15 cellular contexts compared by ENCODE assay signal in genomic region chr22:31295413-31295812, GRCh38. TPM values are rescaled to one million over a fixed set of nuclear protein-coding genes. Genes with fewer than 3 reads are reported as not detected.
DNase-seq lines count a peak whose midpoint lies in the region; ATAC-seq and TF ChIP-seq lines count a peak whose summit lies in the region.
"Had no signal": no experiment of that assay in that cellular context is flagged by ENCODE, and none has a peak within 500 bp of the region (broad histone marks: within the 10 kb centered on the region; RNA-seq: fewer than 3 reads in every experiment).

No MANE protein-coding gene starts in this region.

- H3K4me3 Mint-ChIP-seq in progenitor cell of endocrine pancreas (ENCODE audit: low read depth) = no peak overlapping the region
- H3K4me3 Mint-ChIP-seq: endodermal cell; stimulated activated naive B cell treated with anti-CD40 and anti-IgM and Interleukin-4, amounts not matched to agents 10 μg/mL and 1 μg/mL and 100 μg/mL, for 72 hours had no signal

- H3K23ac ChIP-seq in mesenchymal stem cell (ENCODE audit: low read length in 2 of 2) = no peak overlapping the region

- H3K27ac ChIP-seq in left ventricle myocardium inferior (replicated peaks) (peak overlapping the region; percentile 72), mesenchymal stem cell (ENCODE audit: low read length, poor library complexity, severe bottlenecking) (no peak overlapping the region), upper lobe of right lung (peak overlapping the region; percentile 72)
- H3K27ac ChIP-seq: C4-2B, VCaP had no signal

- H3K18ac ChIP-seq in mesenchymal stem cell (ENCODE audit: low read depth in 1 of 2, low read length in 2 of 2) = no peak overlapping the region

- no peak overlapping the region for H2BK15ac ChIP-seq in mesenchymal stem cell (ENCODE audit: low read depth, poor library complexity, severe bottlenecking)

- no peak overlapping the region for H3K27ac Mint-ChIP-seq in progenitor cell of endocrine pancreas
- H3K27ac Mint-ChIP-seq: endodermal cell; stimulated activated naive B cell treated with anti-CD40 and anti-IgM and Interleukin-4, amounts not matched to agents 10 μg/mL and 1 μg/mL and 100 μg/mL, for 72 hours had no signal

- DNase-seq in left ventricle myocardium inferior (no peak), left ventricle myocardium superior (no peak), adipocyte (ENCODE audit: low read depth) (no peak), mesenchymal stem cell (no peak), upper lobe of right lung (no peak), progenitor cell of endocrine pancreas (ENCODE audit: low spot score, unreplicated experiment) (no peak), NCI-H774 (lab: John Stamatoyannopoulos, UW) (no peak), ecto neural progenitor cell (ENCODE audit: low spot score) (no peak)
- DNase-seq: activated gamma-delta T cell; endodermal cell; NCI-H2171 treated with DMSO at 0.1 percent for 48 hours; stimulated activated naive B cell treated with anti-CD40 and anti-IgM and Interleukin-4, amounts not matched to agents 10 μg/mL and 1 μg/mL and 100 μg/mL, for 72 hours had no signal

- no peak overlapping the region for H2BK12ac ChIP-seq in mesenchymal stem cell (ENCODE audit: low read length in 2 of 2)

- intact Hi-C loops in left ventricle myocardium inferior (cut with micrococcal nuclease) = no loop called here
- intact Hi-C loops in left ventricle myocardium superior (cut with micrococcal nuclease) = no loop called here
- intact Hi-C loops in upper lobe of right lung (cut with DNase I) = no loop called here

- WGBS in mesenchymal stem cell = 94% methylated on average over 3 of the region's 3 CpGs

- no peak overlapping the region for H3K4ac ChIP-seq in mesenchymal stem cell (ENCODE audit: low read depth in 1 of 2, low read length in 2 of 2)

- TF ChIP-seq CTCF in left ventricle myocardium inferior (IDR thresholded peaks at IDR 0.05; ENCODE audit: borderline replicate concordance) (no peak), upper lobe of right lung (IDR thresholded peaks at IDR 0.05) (no peak), progenitor cell of endocrine pancreas (IDR thresholded peaks at IDR 0.05; ENCODE audit: unreplicated experiment) (no peak)

- H3K27me3 ChIP-seq in left ventricle myocardium inferior (ENCODE audit: low read depth) (no peaks in the 10 kb centered on the region), adipocyte (replicated peaks; ENCODE audit: control insufficient read depth, insufficient read depth, low read length) (no peaks in the 10 kb centered on the region), mesenchymal stem cell (ENCODE audit: control insufficient read depth in 1 of 2, insufficient read depth in 1 of 2, low read length in 2 of 2) (no peaks in the 10 kb centered on the region), upper lobe of right lung (no peaks in the 10 kb centered on the region)

- no peaks in the 10 kb centered on the region for H3K79me1 ChIP-seq in mesenchymal stem cell (replicated peaks; ENCODE audit: low read length, poor library complexity, severe bottlenecking)

- no peaks in the 10 kb centered on the region for H3K9me3 ChIP-seq in left ventricle myocardium inferior (replicated peaks)
- H3K9me3 ChIP-seq in adipocyte (ENCODE audit: control insufficient read depth, low read length) = no peaks in the 10 kb centered on the region
- H3K9me3 ChIP-seq in mesenchymal stem cell (ENCODE audit: control insufficient read depth, low read length) = no peaks in the 10 kb centered on the region
- no peaks in the 10 kb centered on the region for H3K9me3 ChIP-seq in upper lobe of right lung

- H3K9me3 Mint-ChIP-seq in progenitor cell of endocrine pancreas (ENCODE audit: low read depth) = no peaks in the 10 kb centered on the region
- H3K9me3 Mint-ChIP-seq: endodermal cell; natural killer cell treated with Interleukin-12 subunit alpha and Interleukin-12 subunit beta and Interleukin-15 and Interleukin-18, amount 100 ng/mL, for 72 hours; stimulated activated naive B cell treated with anti-CD40 and anti-IgM and Interleukin-4, amounts not matched to agents 10 μg/mL and 1 μg/mL and 100 μg/mL, for 72 hours had no signal

- H2AK5ac ChIP-seq in mesenchymal stem cell (ENCODE audit: low read length, severe bottlenecking) = no peak overlapping the region

- H2AFZ ChIP-seq in mesenchymal stem cell (ENCODE audit: low read depth, low read length) = no peak overlapping the region

- peaks cover 20% of the 10 kb centered on the region for H3K4me1 Mint-ChIP-seq in progenitor cell of endocrine pancreas (ENCODE audit: low read depth)

- no peak overlapping the region for H4K8ac ChIP-seq in mesenchymal stem cell (ENCODE audit: low read length)

- peak overlapping the region; percentile 78 for H3K9ac ChIP-seq in adipocyte (ENCODE audit: low read length)
- H3K9ac ChIP-seq in mesenchymal stem cell (ENCODE audit: low read length) = peak overlapping the region; percentile 86

- no peak overlapping the region for H2BK120ac ChIP-seq in mesenchymal stem cell (ENCODE audit: low read depth, low read length)

- H3K4me1 ChIP-seq in left ventricle myocardium inferior = peaks cover 59% of the 10 kb centered on the region
- peaks cover 44% of the 10 kb centered on the region for H3K4me1 ChIP-seq in adipocyte (ENCODE audit: control insufficient read depth, insufficient read depth, low read length)
- H3K4me1 ChIP-seq in mesenchymal stem cell (ENCODE audit: control insufficient read depth, insufficient read depth, low read depth, low read length) = peaks cover 3% of the 10 kb centered on the region
- H3K4me1 ChIP-seq in upper lobe of right lung = peaks cover 33% of the 10 kb centered on the region

- peaks cover 1% of the 10 kb centered on the region for H3K36me3 Mint-ChIP-seq in progenitor cell of endocrine pancreas (ENCODE audit: insufficient read depth)
- H3K36me3 Mint-ChIP-seq: natural killer cell treated with Interleukin-12 subunit alpha and Interleukin-12 subunit beta and Interleukin-15 and Interleukin-18, amount 100 ng/mL, for 72 hours; stimulated activated naive B cell treated with anti-CD40 and anti-IgM and Interleukin-4, amounts not matched to agents 10 μg/mL and 1 μg/mL and 100 μg/mL, for 72 hours had no signal

- H4K91ac ChIP-seq in mesenchymal stem cell (ENCODE audit: low read length) = no peak overlapping the region

- no peak overlapping the region for H3K4me2 ChIP-seq in mesenchymal stem cell (ENCODE audit: low read length, poor library complexity, severe bottlenecking)

- H3K36me3 ChIP-seq in left ventricle myocardium inferior (no peaks in the 10 kb centered on the region), adipocyte (ENCODE audit: control insufficient read depth, insufficient read depth, low read length, severe bottlenecking) (no peaks in the 10 kb centered on the region), mesenchymal stem cell (ENCODE audit: control insufficient read depth in 1 of 2, insufficient read depth in 2 of 2, low read depth in 1 of 2, low read length in 2 of 2) (no peaks in the 10 kb centered on the region), upper lobe of right lung (no peaks in the 10 kb centered on the region)

- ATAC-seq in left ventricle myocardium superior (no peak), upper lobe of right lung (no peak)
- ATAC-seq: natural killer cell treated with Interleukin-12 subunit alpha and Interleukin-12 subunit beta and Interleukin-15 and Interleukin-18, amount 100 ng/mL, for 72 hours; stimulated activated naive B cell treated with anti-CD40 and anti-IgM and Interleukin-4, amounts not matched to agents 10 μg/mL and 1 μg/mL and 100 μg/mL, for 72 hours had no signal

- H3K14ac ChIP-seq in mesenchymal stem cell (ENCODE audit: low read length in 2 of 2) = no peak overlapping the region

- peaks cover 6% of the 10 kb centered on the region for H3K27me3 Mint-ChIP-seq in progenitor cell of endocrine pancreas
- H3K27me3 Mint-ChIP-seq: natural killer cell treated with Interleukin-12 subunit alpha and Interleukin-12 subunit beta and Interleukin-15 and Interleukin-18, amount 100 ng/mL, for 72 hours; stimulated activated naive B cell treated with anti-CD40 and anti-IgM and Interleukin-4, amounts not matched to agents 10 μg/mL and 1 μg/mL and 100 μg/mL, for 72 hours had no signal

- no peak overlapping the region for H2BK5ac ChIP-seq in mesenchymal stem cell (ENCODE audit: low read depth, low read length, poor library complexity, severe bottlenecking)

- H3K4me3 ChIP-seq in left ventricle myocardium inferior = no peak overlapping the region
- peak overlapping the region; percentile 71 for H3K4me3 ChIP-seq in adipocyte (ENCODE audit: low read length)
- H3K4me3 ChIP-seq in mesenchymal stem cell (ENCODE audit: insufficient read depth in 1 of 2, low read depth in 1 of 2, low read length in 2 of 2) = peak overlapping the region in 1 of 2 experiments; percentile 54
- H3K4me3 ChIP-seq in upper lobe of right lung = no peak overlapping the region

RNA-seq across cellular contexts. Expression of gene PIK3IP1, which starts 3.1 kb away (rescaled TPM):
- 11.1 TPM for total RNA-seq in left ventricle myocardium inferior
- total RNA-seq in left ventricle myocardium superior = 15.3 TPM
- 28.6 TPM for polyA plus RNA-seq in mesenchymal stem cell (2013, experiment 1 of 2)
- 29.9 TPM for polyA plus RNA-seq in mesenchymal stem cell (2013, experiment 2 of 2)
- 56.4 TPM for total RNA-seq in upper lobe of right lung
- 6.2 and 7.6 TPM in 2 replicates for total RNA-seq in progenitor cell of endocrine pancreas

RNA-seq across cellular contexts. Expression of gene PATZ1, which starts 50.7 kb away (rescaled TPM):
- total RNA-seq in left ventricle myocardium inferior = 13.2 TPM
- total RNA-seq in left ventricle myocardium superior = 11.5 TPM
- polyA plus RNA-seq in mesenchymal stem cell (2013, experiment 1 of 2) = 10.3 TPM
- 10.6 TPM for polyA plus RNA-seq in mesenchymal stem cell (2013, experiment 2 of 2)
- total RNA-seq in upper lobe of right lung = 24.3 TPM
- total RNA-seq in progenitor cell of endocrine pancreas = 88.8 and 93.6 TPM in 2 replicates
